8 cellular contexts compared by ENCODE assay signal in genomic region chr6:132812255-132812732, GRCh38. TPM values are rescaled to one million over a fixed set of nuclear protein-coding genes. Genes with fewer than 3 reads are reported as not detected.
DNase-seq lines count a peak whose midpoint lies in the region; ATAC-seq and TF ChIP-seq lines count a peak whose summit lies in the region.

No MANE protein-coding gene starts in this region.

- H4K20me1 ChIP-seq in fibroblast of lung (ENCODE audit: control insufficient read depth, extremely low read depth, insufficient read depth, low read length): no peaks in the 10 kb centered on the region

- no peak for ATAC-seq in activated T-cell treated with anti-CD3 and anti-CD28 coated beads, Interleukin-2, amount 50 U/mL, for 4 hours
- ATAC-seq in gastrocnemius medialis (no peak), GM18519 (IDR thresholded peaks at IDR 0.05; ENCODE audit: low FRiP score, unreplicated experiment) (no peak), HG03571 (IDR thresholded peaks at IDR 0.05; ENCODE audit: unreplicated experiment) (no peak)

- H3K27ac ChIP-seq in fibroblast of lung (ENCODE audit: insufficient read depth, low read length): peak overlapping the region; percentile 87
- peak overlapping the region; percentile 85 to 96 (median 88) for H3K27ac ChIP-seq in gastrocnemius medialis

- H3K36me3 ChIP-seq in fibroblast of lung (ENCODE audit: control insufficient read depth, insufficient read depth, low read length) (peaks cover 5% of the 10 kb centered on the region), gastrocnemius medialis (peaks cover 0 to 21% of the 10 kb centered on the region in 2 donors)

- H3K36me3 Mint-ChIP-seq in activated T-cell treated with anti-CD3 and anti-CD28 coated beads, Interleukin-2, amount 50 U/mL, for 4 hours (ENCODE audit: insufficient read depth): peaks cover 30% of the 10 kb centered on the region
- peaks cover 29% of the 10 kb centered on the region for H3K36me3 Mint-ChIP-seq in T-helper 1 cell treated with Interleukin-12 subunit alpha and Interleukin-12 subunit beta and Interleukin-4 antibody, amounts not matched to agents 30 μg/mL and 1 μg/mL, for 36 hours (ENCODE audit: low read depth)

- no peak overlapping the region for H3K9ac ChIP-seq in fibroblast of lung (ENCODE audit: insufficient read depth, low read length)

- H3K4me1 ChIP-seq in fibroblast of lung (ENCODE audit: control insufficient read depth, extremely low read depth, insufficient read depth, low read length) (peaks cover 5% of the 10 kb centered on the region), gastrocnemius medialis (peaks cover 20 to 27% of the 10 kb centered on the region in 2 donors)

- no peak for TF ChIP-seq POLR2A in gastrocnemius medialis (IDR thresholded peaks at IDR 0.05)

- H3K27ac Mint-ChIP-seq in T-helper 1 cell treated with Interleukin-12 subunit alpha and Interleukin-12 subunit beta and Interleukin-4 antibody, amounts not matched to agents 30 μg/mL and 1 μg/mL, for 36 hours: peak overlapping the region; percentile 99

- peaks cover 28% of the 10 kb centered on the region for H3K79me2 ChIP-seq in fibroblast of lung (ENCODE audit: control insufficient read depth, insufficient read depth, low read length)

- H3K4me3 ChIP-seq in fibroblast of lung (replicated peaks in 1 of 4; ENCODE audit: control extremely low read depth in 1 of 4, insufficient read depth in 1 of 4, low read depth in 3 of 4, low read length in 4 of 4): peak overlapping the region; percentile 81 to 98 (median 85)
- H3K4me3 ChIP-seq in gastrocnemius medialis: peak overlapping the region; percentile 64 to 99 (median 90)

- H3K4me1 Mint-ChIP-seq in activated T-cell treated with anti-CD3 and anti-CD28 coated beads, Interleukin-2, amount 50 U/mL, for 4 hours (ENCODE audit: low read depth): peaks cover 24% of the 10 kb centered on the region
- H3K4me1 Mint-ChIP-seq in T-helper 1 cell treated with Interleukin-12 subunit alpha and Interleukin-12 subunit beta and Interleukin-4 antibody, amounts not matched to agents 30 μg/mL and 1 μg/mL, for 36 hours (ENCODE audit: low read depth): peaks cover 29% of the 10 kb centered on the region

- H3K4me3 Mint-ChIP-seq in activated T-cell treated with anti-CD3 and anti-CD28 coated beads, Interleukin-2, amount 50 U/mL, for 4 hours: peak overlapping the region; percentile 99
- H3K4me3 Mint-ChIP-seq in T-helper 1 cell treated with Interleukin-12 subunit alpha and Interleukin-12 subunit beta and Interleukin-4 antibody, amounts not matched to agents 30 μg/mL and 1 μg/mL, for 36 hours: peak overlapping the region; percentile 97

- peak overlapping the region; percentile 87 for H2AFZ ChIP-seq in fibroblast of lung (ENCODE audit: low read length)

- H3K27me3 Mint-ChIP-seq in activated T-cell treated with anti-CD3 and anti-CD28 coated beads, Interleukin-2, amount 50 U/mL, for 4 hours (ENCODE audit: low read depth): no peaks in the 10 kb centered on the region
- peaks cover 32% of the 10 kb centered on the region for H3K27me3 Mint-ChIP-seq in T-helper 1 cell treated with Interleukin-12 subunit alpha and Interleukin-12 subunit beta and Interleukin-4 antibody, amounts not matched to agents 30 μg/mL and 1 μg/mL, for 36 hours (ENCODE audit: low read depth)

- peaks cover 5% of the 10 kb centered on the region for H3K27me3 ChIP-seq in fibroblast of lung (ENCODE audit: control insufficient read depth, insufficient read depth, low read length)
- no peaks in the 10 kb centered on the region for H3K27me3 ChIP-seq in gastrocnemius medialis

- in situ Hi-C loops in gastrocnemius medialis (cut with MboI; ENCODE audit: low sequenced_read_pairs in 4 of 4): loop anchor here in 2 of 4 donors (25.0 kb wide), 2 partner anchors 300 to 1250 kb away; partner anchors contain the start of genes SLC2A12 (in 1 of the 2) and STX7 (in 1 of the 2)

- no peaks in the 10 kb centered on the region for H3K9me3 Mint-ChIP-seq in activated T-cell treated with anti-CD3 and anti-CD28 coated beads, Interleukin-2, amount 50 U/mL, for 4 hours
- H3K9me3 Mint-ChIP-seq in T-helper 1 cell treated with Interleukin-12 subunit alpha and Interleukin-12 subunit beta and Interleukin-4 antibody, amounts not matched to agents 30 μg/mL and 1 μg/mL, for 36 hours: no peaks in the 10 kb centered on the region

- peak overlapping the region; percentile 99 for H3K4me2 ChIP-seq in fibroblast of lung (ENCODE audit: extremely low read depth, insufficient read depth, low read length)

- DNase-seq in activated T-cell treated with anti-CD3 and anti-CD28 coated beads, Interleukin-2, amount 50 U/mL, for 4 hours: no peak
- no peak for DNase-seq in activated T-cell treated with anti-CD3 and anti-CD28 coated beads for 4 hours
- peak; percentile 50 to 63 for DNase-seq in fibroblast of lung (ENCODE audit: low read depth in 2 of 2)
- DNase-seq in gastrocnemius medialis: no peak
- DNase-seq in GF-D8 (lab: John Stamatoyannopoulos, UW): no peak

- TF ChIP-seq CTCF in fibroblast of lung (conservative IDR thresholded peaks at IDR 0.05 in 1 of 2, IDR thresholded peaks at IDR 0.05 in 1 of 2; ENCODE audit: low read depth in 1 of 2, low read length in 2 of 2) (no peak), gastrocnemius medialis (IDR thresholded peaks at IDR 0.05 in 4 of 5, conservative IDR thresholded peaks at IDR 0.05 in 1 of 5) (no peak)

- H3K9me3 ChIP-seq in fibroblast of lung (ENCODE audit: control insufficient read depth, insufficient read depth, low read depth, low read length) (no peaks in the 10 kb centered on the region), gastrocnemius medialis (no peaks in the 10 kb centered on the region)

- intact Hi-C loops in gastrocnemius medialis (cut with DNase I; ENCODE audit: low total_unique reads): loop anchor here (5.0 to 10.0 kb wide), 3 partner anchors 430 to 1363 kb away; partner anchors contain the start of gene EYA4

RNA-seq across cellular contexts. Expression of gene RPS12, which starts 2.1 kb away (rescaled TPM):
- 1,000 to 10,000 TPM; 1,815 to 1,961 (median 1,864) TPM for total RNA-seq in activated T-cell treated with anti-CD3 and anti-CD28 coated beads, Interleukin-2, amount 50 U/mL, for 4 hours
- total RNA-seq in fibroblast of lung: 1,467 and 1,811 TPM in 2 replicates
- polyA plus RNA-seq in fibroblast of lung: 3,327 and 3,609 TPM in 2 replicates
- 3,229 and 3,256 TPM in 2 replicates for polyA plus RNA-seq in fibroblast of lung (2012)
- 1,163 and 1,270 TPM in 2 replicates for polyA minus RNA-seq in fibroblast of lung (ENCODE audit: low replicate concordance)
- 1,000 to 10,000 TPM; 1,231 to 1,333 (median 1,277) TPM for total RNA-seq in gastrocnemius medialis

RNA-seq across cellular contexts. Expression of gene SLC18B1, which starts 13.9 kb away (rescaled TPM):
- total RNA-seq in activated T-cell treated with anti-CD3 and anti-CD28 coated beads, Interleukin-2, amount 50 U/mL, for 4 hours: 1 to 10 TPM; 3.8 to 4.5 (median 4.3) TPM
- total RNA-seq in fibroblast of lung (7.2 and 8.1 TPM in 2 replicates), gastrocnemius medialis (1 to 10 TPM in 3 of 4 donors, under 1 TPM in 1; 0.58 to 7.4 (median 1.5) TPM)
- polyA plus RNA-seq in fibroblast of lung: 4.9 and 5.9 TPM in 2 replicates
- 2.9 and 3.0 TPM in 2 replicates for polyA plus RNA-seq in fibroblast of lung (2012)
- 1.4 TPM in 2 replicates for polyA minus RNA-seq in fibroblast of lung (ENCODE audit: low replicate concordance)

RNA-seq across cellular contexts. Expression of gene VNN2, which starts 54.6 kb away (rescaled TPM):
- total RNA-seq in activated T-cell treated with anti-CD3 and anti-CD28 coated beads, Interleukin-2, amount 50 U/mL, for 4 hours: 1 to 10 TPM in 2 of 3 donors, under 1 TPM in 1; 0.76 to 1.4 (median 1.2) TPM
- under 0.01 and 0.33 TPM in 2 replicates for total RNA-seq in fibroblast of lung
- 0.06 and 0.42 TPM in 2 replicates for polyA plus RNA-seq in fibroblast of lung
- 0.07 and 0.44 TPM in 2 replicates for polyA plus RNA-seq in fibroblast of lung (2012)
- not detected in 2 replicates for polyA minus RNA-seq in fibroblast of lung (ENCODE audit: low replicate concordance)
- total RNA-seq in gastrocnemius medialis: 1 to 10 TPM in 2 of 4 donors, under 1 TPM in 1, not detected in 1; 0.82 to 3.3 (median 1.9) TPM

Comparison
In these comparisons a context has a peak if more than half of its experiments do, and no peak if none do; other contexts are left out.
1. DNase-seq: peak in fibroblast of lung (2 of 2); none in activated T-cell treated with anti-CD3 and anti-CD28 coated beads, Interleukin-2, amount 50 U/mL, for 4 hours (single experiment), activated T-cell treated with anti-CD3 and anti-CD28 coated beads for 4 hours (single experiment), gastrocnemius medialis (0 of 2) and GF-D8 (single experiment).